23 cellular contexts compared by ENCODE assay signal in genomic region chr15:80242802-80243201, GRCh38. TPM values are rescaled to one million over a fixed set of nuclear protein-coding genes. Genes with fewer than 3 reads are reported as not detected.
DNase-seq lines count a peak whose midpoint lies in the region; ATAC-seq and TF ChIP-seq lines count a peak whose summit lies in the region.
"Had no signal": no experiment of that assay in that cellular context is flagged by ENCODE, and none has a peak within 500 bp of the region (broad histone marks: within the 10 kb centered on the region; RNA-seq: fewer than 3 reads in every experiment).

No MANE protein-coding gene starts in this region.

- no TSS peak for BruUV-seq in OCI-LY7 (replicated peaks; lab: Mats Ljungman, UMichigan)

- CTCF ChIA-PET in OCI-LY7 (lab: Charles Lee; ENCODE audit: unreplicated experiment) = no interaction called here

- H3F3A ChIP-seq in GM23248 (ENCODE audit: insufficient read depth) = no peaks in the 10 kb centered on the region

- no peak overlapping the region for H3K9ac ChIP-seq in GM23248

- in situ Hi-C loops in GM23248 (cut with MboI) = no loop called here

- H4K20me1 ChIP-seq in GM23248 (ENCODE audit: insufficient read depth) (no peaks in the 10 kb centered on the region), OCI-LY7 (ENCODE audit: insufficient read depth, low read length) (no peaks in the 10 kb centered on the region)

- no peaks in the 10 kb centered on the region for H3K4me1 ChIP-seq in GM23248 (ENCODE audit: insufficient read depth)
- no peaks in the 10 kb centered on the region for H3K4me1 ChIP-seq in OCI-LY7 (ENCODE audit: insufficient read depth, low read length, poor library complexity, severe bottlenecking)
- H3K4me1 ChIP-seq in psoas muscle = no peaks in the 10 kb centered on the region

- H3K4me3 ChIP-seq in GM23248 (no peak overlapping the region), OCI-LY7 (ENCODE audit: low read depth, low read length, poor library complexity, severe bottlenecking) (no peak overlapping the region), psoas muscle (no peak overlapping the region)
- H3K4me3 ChIP-seq: thoracic aorta had no signal

- TF ChIP-seq CTCF in OCI-LY7 (conservative IDR thresholded peaks at IDR 0.05; ENCODE audit: low read length) (no peak), psoas muscle (IDR thresholded peaks at IDR 0.05) (no peak)

- intact Hi-C loops in OCI-LY7 (cut with micrococcal nuclease; ENCODE audit: unreplicated experiment) (no loop called here), left ventricle myocardium superior (cut with micrococcal nuclease) (loop anchor here (5.0 kb wide), 1 partner anchor 64 kb away; no protein-coding TSS in a partner anchor), psoas muscle (cut with DNase I) (no loop called here)

- H3K27me3 ChIP-seq in GM23248 (replicated peaks; ENCODE audit: insufficient read depth) (peaks cover 36% of the 10 kb centered on the region), psoas muscle (ENCODE audit: insufficient read depth in 3 of 3, low read length in 2 of 3) (peaks cover 0 to 22% (median 0%) of the 10 kb centered on the region in 3 donors)

- H2AFZ ChIP-seq in GM23248 = no peak overlapping the region
- H2AFZ ChIP-seq in OCI-LY7 (ENCODE audit: low read length) = peak overlapping the region; percentile 37; the same call in 1 of the 2 replicates

- POLR2A ChIA-PET in OCI-LY7 (lab: Charles Lee) = no interaction called here

- 77 to 93% methylated on average over 3 of the region's 3 CpGs for WGBS in GM23248 (ENCODE audit: low coverage in 1 of 2, low lambda C conversion rate in 2 of 2, missing lambda C conversion rate in 2 of 2), 2 experiments
- 39 to 41% (median 40%) methylated on average over 3 of the region's 3 CpGs for WGBS in psoas muscle, 3 donors

- H3K9me3 ChIP-seq in GM23248 (ENCODE audit: low read depth) = no peaks in the 10 kb centered on the region
- H3K9me3 ChIP-seq in OCI-LY7 (ENCODE audit: low read length) = no peaks in the 10 kb centered on the region
- H3K9me3 ChIP-seq in psoas muscle = no peaks in the 10 kb centered on the region
- H3K9me3 ChIP-seq: thoracic aorta had no signal

- ATAC-seq in left ventricle myocardium superior (peak; percentile 75), psoas muscle (no peak), GM19035 (IDR thresholded peaks at IDR 0.05; ENCODE audit: unreplicated experiment) (no peak)
- ATAC-seq: stimulated activated naive CD8-positive, alpha-beta T cell treated with anti-CD3 and anti-CD28 coated beads, Interleukin-15, Interleukin-2, amounts not matched to agents 100 U/mL and 50 U/mL, for 24 hours had no signal

- H3K27ac ChIP-seq in GM23248 (no peak overlapping the region), OCI-LY7 (ENCODE audit: low read depth, low read length, poor library complexity, severe bottlenecking) (no peak overlapping the region), psoas muscle (no peak overlapping the region)
- H3K27ac ChIP-seq: RWPE1, thoracic aorta had no signal

- H3K36me3 ChIP-seq in GM23248 (ENCODE audit: low read depth) = no peaks in the 10 kb centered on the region
- H3K36me3 ChIP-seq in OCI-LY7 (ENCODE audit: insufficient read depth, low read length) = no peaks in the 10 kb centered on the region
- no peaks in the 10 kb centered on the region for H3K36me3 ChIP-seq in psoas muscle (ENCODE audit: insufficient read depth in 1 of 2, low read depth in 1 of 2)
- H3K36me3 ChIP-seq: thoracic aorta had no signal

- H3K79me2 ChIP-seq in GM23248 (ENCODE audit: insufficient read depth) = no peaks in the 10 kb centered on the region
- no peaks in the 10 kb centered on the region for H3K79me2 ChIP-seq in OCI-LY7 (ENCODE audit: insufficient read depth, low read depth, low read length)

- no peaks in the 10 kb centered on the region for H3K9me2 ChIP-seq in GM23248 (ENCODE audit: insufficient read depth)
- no peaks in the 10 kb centered on the region for H3K9me2 ChIP-seq in OCI-LY7 (ENCODE audit: insufficient read depth, low read length)

- H3K4me2 ChIP-seq in GM23248 (ENCODE audit: unreplicated experiment) (no peak overlapping the region), OCI-LY7 (ENCODE audit: low read length) (no peak overlapping the region)

- DNase-seq in GM23248 (peak; percentile 12), OCI-LY7 (ENCODE audit: low spot score) (no peak), left ventricle myocardium superior (peak; percentile 51), renal cortical epithelial cell (ENCODE audit: low read depth) (peak; percentile 78), psoas muscle (no peak), NCI-H774 (lab: John Stamatoyannopoulos, UW) (no peak)
- DNase-seq: activated CD4-positive, alpha-beta T cell treated with anti-CD3 and anti-CD28 coated beads, Interleukin-2, amount 50 U/mL, for 1 hour; aorta; CD4-positive, alpha-beta memory T cell; NCI-H1417 treated with DMSO at 0.1 percent for 48 hours; NCI-H2107; NCI-H510A treated with DMSO at 0.1 percent for 48 hours; retina; stimulated activated CD4-positive, alpha-beta T cell treated with anti-CD3 and anti-CD28 coated beads, Interleukin-4, amount 100 ng/mL, for 24 hours; stimulated activated naive CD8-positive, alpha-beta T cell treated with anti-CD3 and anti-CD28 coated beads, Interleukin-15, Interleukin-2, amounts not matched to agents 100 U/mL and 50 U/mL, for 24 hours; T1000 had no signal

RNA-seq across cellular contexts. Expression of gene CTXND1, which starts 9.2 kb away (rescaled TPM):
- not detected in 2 replicates for total RNA-seq in GM23248 (2014; rRNA removed; shearing (Covaris generic))
- polyA plus RNA-seq in GM23248 (2016; fragmentation: Nextera tagmentation; extraction: Ambion mirVana) (not detected in 2 replicates), psoas muscle (under 1 TPM in 2 of 3 donors, not detected in 1; 0.01 to 0.04 TPM)
- not detected in 2 replicates for total RNA-seq in OCI-LY7 (2014; rRNA removed; shearing (Covaris generic))
- total RNA-seq in OCI-LY7 (2022) (not detected in 2 replicates), left ventricle myocardium superior (3.2 TPM), renal cortical epithelial cell (not detected in 2 replicates), psoas muscle (under 1 TPM in 2 of 4 donors, not detected in 2; 0.04 to 0.07 TPM)
- total RNA-seq: CD4-positive, alpha-beta memory T cell; glomerular endothelial cell; mammary epithelial cell; MCF 10A had no signal
- polyA plus RNA-seq: CD4-positive, alpha-beta memory T cell; keratinocyte; mammary epithelial cell had no signal

Comparison
In these comparisons a context has a peak if more than half of its experiments do, and no peak if none do; other contexts are left out.
1. DNase-seq: peak in GM23248 (single experiment), left ventricle myocardium superior (single experiment) and renal cortical epithelial cell (single experiment); none in OCI-LY7 (single experiment), psoas muscle (0 of 2) and NCI-H774 (single experiment).